Comparison of ENCODE assay signal across 8 cellular contexts in genomic region chr4:109729563-109730293, GRCh38. TPM values are rescaled to one million over a fixed set of nuclear protein-coding genes. Genes with fewer than 3 reads are reported as not detected.
A peak's percentile ranks its signal among the peaks of the same experiment; 100 is the strongest.
DNase-seq lines count a peak whose midpoint lies in the region; ATAC-seq and TF ChIP-seq lines count a peak whose summit lies in the region.

PLA2G12A (minus strand) TSS chr4:109730070; CDS start chr4:109729809, 261 bp downstream.

- peak; percentile 90 for DNase-seq in ELF-1 (ENCODE audit: low read depth, low spot score)
- peak; percentile 59 for DNase-seq in activated gamma-delta T cell treated with anti-CD3 and anti-CD28 coated beads, Interleukin-2, amount 50 U/mL, for 16 hours (ENCODE audit: low read depth)
- DNase-seq in germinal center (ENCODE audit: low spot score) = peak; percentile 92
- peak in 55 of 56 donors; percentile 5 to 86 (median 61) for DNase-seq in nucleus accumbens (lab: John Stamatoyannopoulos, UW)
- peak; percentile 84 to 86 for DNase-seq in suprapubic skin (ENCODE audit: low spot score in 2 of 2)

- H3K4me1 ChIP-seq in KMS-11 (ENCODE audit: low read depth, poor library complexity, severe bottlenecking) (peaks cover 18% of the 10 kb centered on the region), suprapubic skin (peaks cover 24% of the 10 kb centered on the region)

- no peaks in the 10 kb centered on the region for H3K9me3 ChIP-seq in suprapubic skin

- ATAC-seq in GM21825 (IDR thresholded peaks at IDR 0.05; ENCODE audit: unreplicated experiment) = peak; percentile 85

- H3K36me3 ChIP-seq in KMS-11 (ENCODE audit: insufficient read depth) = no peaks in the 10 kb centered on the region
- H3K36me3 ChIP-seq in suprapubic skin = no peaks in the 10 kb centered on the region

- TF ChIP-seq POLR2A in Raji (IDR thresholded peaks at IDR 0.05; ENCODE audit: insufficient read depth, low read depth, low read length) (peak; percentile 92), suprapubic skin (IDR thresholded peaks at IDR 0.05) (no peak)

- TF ChIP-seq CTCF in KMS-11 (conservative IDR thresholded peaks at IDR 0.05; ENCODE audit: low read depth, low read length) (no peak), suprapubic skin (IDR thresholded peaks at IDR 0.05) (no peak)

- peak within 1 kb of the TSS; percentile 84 for H3K9ac ChIP-seq in KMS-11

- H3K4me3 ChIP-seq in KMS-11 (IDR thresholded peaks at IDR 0.05; ENCODE audit: insufficient read depth, low read depth, low read length) (peak within 1 kb of the TSS; percentile 36), suprapubic skin (peak within 1 kb of the TSS; percentile 90)

- peak within 1 kb of the TSS; percentile 93 for H3K4me2 ChIP-seq in KMS-11

- H3K27me3 ChIP-seq in KMS-11 (ENCODE audit: insufficient read depth, low read depth) (no peaks in the 10 kb centered on the region), suprapubic skin (no peaks in the 10 kb centered on the region)

- peak within 1 kb of the TSS; percentile 100 for H2AFZ ChIP-seq in KMS-11 (ENCODE audit: low read depth)

- H3K27ac ChIP-seq in KMS-11 (peak within 1 kb of the TSS; percentile 68), suprapubic skin (peak within 1 kb of the TSS; percentile 65)

- 2% methylated on average over 16 of the region's 79 CpGs for WGBS in suprapubic skin

- no peaks in the 10 kb centered on the region for H4K20me1 ChIP-seq in KMS-11 (ENCODE audit: insufficient read depth)

- peaks cover 4% of the 10 kb centered on the region; the same call in 1 of the 2 replicates for H3K79me2 ChIP-seq in KMS-11 (ENCODE audit: insufficient read depth, low read depth)

- TF ChIP-seq EP300 in suprapubic skin (IDR thresholded peaks at IDR 0.05) = no peak

RNA-seq across cellular contexts. Expression of gene PLA2G12A, which starts in this region (rescaled TPM):
- total RNA-seq in suprapubic skin = 10 to 100 TPM; 15.6 to 33.2 (median 20.5) TPM

Comparison
In these comparisons a context has a peak if more than half of its experiments do, and no peak if none do; other contexts are left out.
1. Peak in every context shown above with its lines: DNase-seq, ATAC-seq, H3K4me3 ChIP-seq and H3K27ac ChIP-seq.